In genomic region chr14:88791629-88792571, GRCh38 we compare ENCODE assay signal across 2 cellular contexts.
TF ChIP-seq lines count a peak whose summit lies in the region.

No MANE protein-coding gene starts in this region.

TF ChIP-seq in SK-N-SH, 30 proteins besides CTCF, POLR2A, EP300 and RAD21 (continued from another document):
- TF ChIP-seq REST (IDR thresholded peaks at IDR 0.05; ENCODE audit: low read depth, low read length): no peak
- TF ChIP-seq RXRA (IDR thresholded peaks at IDR 0.05; ENCODE audit: borderline replicate concordance, low read depth): no peak
- TF ChIP-seq NRF1 (IDR thresholded peaks at IDR 0.05; ENCODE audit: low read depth, low read length): no peak
- no peak for TF ChIP-seq RFX5 (IDR thresholded peaks at IDR 0.05; ENCODE audit: low read length)
- no peak for TF ChIP-seq USF1 (IDR thresholded peaks at IDR 0.05; ENCODE audit: borderline replicate concordance, low read depth)
- no peak for TF ChIP-seq TEAD4 (IDR thresholded peaks at IDR 0.05; ENCODE audit: borderline replicate concordance, insufficient read depth)

TF ChIP-seq in SK-N-SH treated with all-trans-retinoic acid at 6 μM for 48 hours, 23 proteins besides CTCF, POLR2A, EP300 and RAD21 (continued from another document):
- TF ChIP-seq CSRNP3 (CRISPR knock-in tag; IDR thresholded peaks at IDR 0.05) (no peak), CSDC2 (CRISPR knock-in tag; IDR thresholded peaks at IDR 0.05) (no peak), TCF4 (CRISPR knock-in tag; IDR thresholded peaks at IDR 0.05; ENCODE audit: borderline replicate concordance) (no peak), TOX (CRISPR knock-in tag; IDR thresholded peaks at IDR 0.05; ENCODE audit: borderline replicate concordance) (no peak), GLIS3 (CRISPR knock-in tag; IDR thresholded peaks at IDR 0.05) (no peak), BACH2 (CRISPR knock-in tag; IDR thresholded peaks at IDR 0.05; ENCODE audit: borderline replicate concordance) (no peak)
